Comparison of ENCODE assay signal across 13 cellular contexts in genomic region chr2:156385242-156385641, GRCh38.
"Had no signal": no experiment of that assay in that cellular context is flagged by ENCODE, and none has a peak within 500 bp of the region (broad histone marks: within the 10 kb centered on the region; RNA-seq: fewer than 3 reads in every experiment).

No MANE protein-coding gene starts in this region.

- H3K9me3 Mint-ChIP-seq: nephron had no signal

- H3K36me3 Mint-ChIP-seq: activated naive CD8-positive, alpha-beta T cell treated with anti-CD3 and anti-CD28 coated beads, Interleukin-2, amount 10 ng/mL, durations not matched to agents 7 days and 5 days had no signal

- H3K4me3 Mint-ChIP-seq: activated naive CD8-positive, alpha-beta T cell treated with anti-CD3 and anti-CD28 coated beads, Interleukin-2, amount 10 ng/mL, durations not matched to agents 7 days and 5 days; nephron had no signal

- DNase-seq: activated CD4-positive, alpha-beta T cell treated with anti-CD3 and anti-CD28 coated beads, Interleukin-2, amount 50 U/mL, for 48 hours; activated naive CD8-positive, alpha-beta T cell treated with anti-CD3 and anti-CD28 coated beads, Interleukin-2, amount 10 ng/mL, durations not matched to agents 7 days and 5 days; aorta; dermis blood vessel endothelial cell; hippocampal formation; left ventricle myocardium superior; mesenchymal stem cell; occipital lobe; SJCRH30; spleen; T-helper 9 cell had no signal

- ATAC-seq: left ventricle myocardium superior, sciatic nerve had no signal

- H3K4me1 Mint-ChIP-seq: nephron had no signal

- H3K27me3 Mint-ChIP-seq: activated naive CD8-positive, alpha-beta T cell treated with anti-CD3 and anti-CD28 coated beads, Interleukin-2, amount 10 ng/mL, durations not matched to agents 7 days and 5 days had no signal

- H3K27ac Mint-ChIP-seq: activated naive CD8-positive, alpha-beta T cell treated with anti-CD3 and anti-CD28 coated beads, Interleukin-2, amount 10 ng/mL, durations not matched to agents 7 days and 5 days; nephron had no signal
